ENCODE assay signal across 3 cellular contexts in the genomic region with DNA sequence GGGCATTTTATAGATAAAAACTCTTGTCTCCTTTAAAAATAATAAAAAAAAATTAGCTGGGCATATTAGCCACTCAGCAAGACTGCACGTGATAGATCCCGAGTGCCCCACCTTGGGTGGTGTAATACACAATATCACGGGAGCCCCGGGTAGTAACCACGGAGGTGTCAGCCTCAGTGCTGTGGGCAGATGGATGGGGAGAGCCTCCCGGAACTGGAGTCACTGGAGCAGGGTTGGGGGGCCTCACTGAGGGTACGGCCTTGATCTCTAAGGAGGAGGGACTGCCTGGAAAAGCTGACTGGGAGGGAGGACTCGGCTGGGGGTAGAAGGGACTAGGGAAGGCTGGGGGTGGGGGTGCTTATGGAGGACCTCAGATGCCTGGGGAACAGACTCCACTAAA. TPM values are rescaled to one million over a fixed set of nuclear protein-coding genes. Genes with fewer than 3 reads are reported as not detected.
"Had no signal": no experiment of that assay in that cellular context is flagged by ENCODE, and none has a peak within 500 bp of the region (broad histone marks: within the 10 kb centered on the region; RNA-seq: fewer than 3 reads in every experiment).

No MANE protein-coding gene starts in this region.

- ATAC-seq: GM12878 had no signal

- DNase-seq: GF-D8 had no signal

- H3K4me3 ChIP-seq: GM12878 had no signal

RNA-seq across cellular contexts. Expression of gene LEP, which starts 12.6 kb away (rescaled TPM):
- total RNA-seq: G401, GM12878 had no signal
- polyA plus RNA-seq: GM12878 had no signal
